ENCODE assay signal across 1 cellular context in genomic region chr2:112055110-112055832, GRCh38.
TF ChIP-seq lines count a peak whose summit lies in the region.

TSS of gene TMEM87B (plus strand) at chr2:112055269. CDS start at chr2:112055592, 323 bp downstream.

TF ChIP-seq in SK-N-SH, 30 proteins besides CTCF, POLR2A, EP300 and RAD21 (continued from another document):
- TF ChIP-seq JUND (IDR thresholded peaks at IDR 0.05) (no peak), TAF1 (IDR thresholded peaks at IDR 0.05; ENCODE audit: borderline replicate concordance, low read depth, low read length) (peak; percentile 76), CHD2 (IDR thresholded peaks at IDR 0.05; ENCODE audit: low read length, partially characterized antibody) (peak; percentile 65), SMC3 (IDR thresholded peaks at IDR 0.05; ENCODE audit: low read depth, low read length) (no peak), TCF12 (IDR thresholded peaks at IDR 0.05) (peak; percentile 18; the same call in 1 of the 2 replicates)
- TF ChIP-seq, protein P1, sequence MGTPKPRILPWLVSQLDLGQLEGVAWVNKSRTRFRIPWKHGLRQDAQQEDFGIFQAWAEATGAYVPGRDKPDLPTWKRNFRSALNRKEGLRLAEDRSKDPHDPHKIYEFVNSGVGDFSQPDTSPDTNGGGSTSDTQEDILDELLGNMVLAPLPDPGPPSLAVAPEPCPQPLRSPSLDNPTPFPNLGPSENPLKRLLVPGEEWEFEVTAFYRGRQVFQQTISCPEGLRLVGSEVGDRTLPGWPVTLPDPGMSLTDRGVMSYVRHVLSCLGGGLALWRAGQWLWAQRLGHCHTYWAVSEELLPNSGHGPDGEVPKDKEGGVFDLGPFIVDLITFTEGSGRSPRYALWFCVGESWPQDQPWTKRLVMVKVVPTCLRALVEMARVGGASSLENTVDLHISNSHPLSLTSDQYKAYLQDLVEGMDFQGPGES (IDR thresholded peaks at IDR 0.05; ENCODE audit: low read depth, low read length): no peak
